28 cellular contexts compared by ENCODE assay signal in the genomic region with DNA sequence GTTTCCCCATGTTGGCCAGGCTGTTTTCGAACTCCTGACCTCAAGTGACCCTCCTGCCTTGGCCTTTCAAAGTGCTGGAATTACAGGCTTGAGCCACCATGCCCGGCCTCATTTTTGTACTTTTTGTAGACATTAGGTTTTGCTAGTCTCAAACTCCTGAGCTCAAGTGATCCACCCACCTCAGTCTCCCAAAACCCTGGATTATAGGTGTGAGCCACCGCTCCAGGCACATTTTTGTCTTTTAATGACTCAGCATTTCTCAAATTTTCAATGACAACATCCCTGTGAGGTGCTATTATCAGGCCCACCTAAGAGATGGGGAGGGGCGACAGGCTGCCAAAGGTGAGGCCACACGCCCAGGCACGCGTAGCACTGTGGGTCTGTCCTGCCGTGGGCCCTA. TPM values are rescaled to one million over a fixed set of nuclear protein-coding genes. Genes with fewer than 3 reads are reported as not detected.
DNase-seq lines count a peak whose midpoint lies in the region; ATAC-seq, FAIRE-seq and TF ChIP-seq lines count a peak whose summit lies in the region.
"Had no signal": no experiment of that assay in that cellular context is flagged by ENCODE, and none has a peak within 500 bp of the region (broad histone marks: within the 10 kb centered on the region; RNA-seq: fewer than 3 reads in every experiment).

No MANE protein-coding gene starts in this region.

- H3K23ac ChIP-seq in trophoblast cell (ENCODE audit: low read length), result no peak overlapping the region

- H4K8ac ChIP-seq in trophoblast cell (ENCODE audit: low read depth, low read length), result no peak overlapping the region

- in situ Hi-C loops in HepG2 (cut with HindIII; ENCODE audit: extremely low pct_ligation_motif_present, low pct_unique_long_range_greater_than_20kb), result no loop called here

- TF ChIP-seq EP300 in HepG2 (IDR thresholded peaks at IDR 0.05; ENCODE audit: low read depth in 2 of 2, low read length in 2 of 2) (no peak), HepG2 (CRISPR knock-in tag; IDR thresholded peaks at IDR 0.05; ENCODE audit: borderline replicate concordance) (no peak)

- intact Hi-C loops in HepG2 (cut with micrococcal nuclease; ENCODE audit: unreplicated experiment) (no loop called here), right lobe of liver (cut with DNase I) (no loop called here)

- POLR2A ChIA-PET in HepG2 (lab: Yijun Ruan, JAX), result no interaction called here

- H2AK5ac ChIP-seq in trophoblast cell (ENCODE audit: low read length), result no peak overlapping the region

- CTCF ChIA-PET in HepG2 (lab: Yijun Ruan, JAX; ENCODE audit: low intra/inter-chr PET ratio, low total read pairs), result no interaction called here

- no peaks in the 10 kb centered on the region for H3K79me1 ChIP-seq in trophoblast cell (ENCODE audit: low read length)

- H3K4me3 ChIP-seq in HepG2 (replicated peaks in 1 of 3; ENCODE audit: insufficient read depth in 1 of 3, low read depth in 2 of 3, low read length in 3 of 3) (no peak overlapping the region), right lobe of liver (no peak overlapping the region), WERI-Rb-1 (ENCODE audit: low read depth, low read length) (no peak overlapping the region), trophoblast cell (ENCODE audit: low read depth, low read length) (no peak overlapping the region)
- H3K4me3 ChIP-seq: SJSA1 had no signal

- ATAC-seq in HepG2 (no peak), right lobe of liver (no peak), GM21390 (IDR thresholded peaks at IDR 0.05; ENCODE audit: unreplicated experiment) (no peak)
- ATAC-seq: HCT116, Right ventricle myocardium inferior, T-cell had no signal

- 72% methylated on average over 8 of the region's 8 CpGs for WGBS in HepG2 (ENCODE audit: low lambda C conversion rate)
- 90% methylated on average over 8 of the region's 8 CpGs for WGBS in right lobe of liver (ENCODE audit: insufficient coverage, low coverage, low lambda C conversion rate, missing lambda C conversion rate)
- no CpG with 5 or more reads among the region's 8 CpGs for WGBS in trophoblast cell (ENCODE audit: extremely low coverage, insufficient coverage, insufficient read length)

- no peak overlapping the region for H2AFZ ChIP-seq in HepG2 (ENCODE audit: low read length)
- H2AFZ ChIP-seq in trophoblast cell (ENCODE audit: insufficient read depth, low read length, poor library complexity), result no peak overlapping the region

- H3K4me1 ChIP-seq in HepG2 (ENCODE audit: insufficient read depth, low read length), result peaks cover 90% of the 10 kb centered on the region
- H3K4me1 ChIP-seq in right lobe of liver, result peaks cover 0 to 14% (median 0%) of the 10 kb centered on the region in 4 donors
- no peaks in the 10 kb centered on the region for H3K4me1 ChIP-seq in trophoblast cell (ENCODE audit: control insufficient read depth in 1 of 2, insufficient read depth in 2 of 2, low read length in 2 of 2)
- H3K4me1 ChIP-seq: SJSA1 had no signal

- H3K36me3 ChIP-seq in HepG2 (replicated peaks in 1 of 2; ENCODE audit: control insufficient read depth in 1 of 2, insufficient read depth in 2 of 2, low read length in 2 of 2) (no peaks in the 10 kb centered on the region), right lobe of liver (no peaks in the 10 kb centered on the region), WERI-Rb-1 (no peaks in the 10 kb centered on the region), trophoblast cell (ENCODE audit: control insufficient read depth in 1 of 2, insufficient read depth in 2 of 2, low read length in 2 of 2) (no peaks in the 10 kb centered on the region)
- H3K36me3 ChIP-seq: SJSA1 had no signal

- TF ChIP-seq CTCF in HepG2 (CRISPR knock-in tag; IDR thresholded peaks at IDR 0.05) (no peak), right lobe of liver (IDR thresholded peaks at IDR 0.05) (no peak), WERI-Rb-1 (IDR thresholded peaks at IDR 0.05; ENCODE audit: low read depth, low read length) (no peak)

- H4K12ac ChIP-seq in trophoblast cell (ENCODE audit: low read depth, low read length), result no peak overlapping the region

- no peak overlapping the region for H2BK120ac ChIP-seq in trophoblast cell (ENCODE audit: insufficient read depth, low read length, poor library complexity)

- no peak overlapping the region for H2BK5ac ChIP-seq in trophoblast cell (ENCODE audit: low read depth, low read length, poor library complexity)

- H3K27ac ChIP-seq in HepG2 (ENCODE audit: extremely low read length, insufficient read depth, low read length), result no peak overlapping the region
- H3K27ac ChIP-seq in right lobe of liver, result no peak overlapping the region
- peak overlapping the region; percentile 90 for H3K27ac ChIP-seq in WERI-Rb-1
- H3K27ac ChIP-seq in trophoblast cell (ENCODE audit: low read depth, low read length), result no peak overlapping the region
- H3K27ac ChIP-seq: HL-60, SJSA1 had no signal

- DNase-seq in HepG2 (ENCODE audit: low spot score) (no peak), right lobe of liver (no peak), WERI-Rb-1 (no peak), trophoblast cell (peak; percentile 83 to 93)
- no peak for DNase-seq in activated effector memory CD4-positive, alpha-beta T cell treated with Interleukin-2 at 50 U/mL for 16 hours
- DNase-seq: 8988T; CD4-positive, CD25-positive, alpha-beta regulatory T cell; DMS153; DND-41; GOT3; KBM-7; NCI-H1105 treated with DMSO at 0.1 percent for 48 hours; NCI-H146; NCI-H1930; NCI-H2107; NCI-H524 treated with DMSO at 0.1 percent for 48 hours; NCI-H774; T-cell had no signal

- no peak overlapping the region for H2BK12ac ChIP-seq in trophoblast cell (ENCODE audit: low read length)

- no peak overlapping the region for H3K18ac ChIP-seq in trophoblast cell (ENCODE audit: low read length)

- no TSS peak for BruUV-seq in HepG2 (replicated peaks; lab: Mats Ljungman, UMichigan)

- no peak overlapping the region for H3K4me2 ChIP-seq in HepG2 (ENCODE audit: low read depth, low read length)
- H3K4me2 ChIP-seq in trophoblast cell (ENCODE audit: low read length), result no peak overlapping the region

- TF ChIP-seq POLR2A in HepG2 (IDR thresholded peaks at IDR 0.05; ENCODE audit: insufficient read depth in 1 of 2, low read depth in 2 of 2, low read length in 2 of 2) (no peak), right lobe of liver (IDR thresholded peaks at IDR 0.05) (no peak)

- no peaks in the 10 kb centered on the region for H3K79me2 ChIP-seq in HepG2 (ENCODE audit: insufficient read depth, low read length)
- H3K79me2 ChIP-seq in trophoblast cell (ENCODE audit: control insufficient read depth, insufficient read depth, low read length, poor library complexity), result no peaks in the 10 kb centered on the region

- no peaks in the 10 kb centered on the region for H4K20me1 ChIP-seq in HepG2 (ENCODE audit: insufficient read depth, low read length)

- no peak for FAIRE-seq in HepG2 (lab: Jason Lieb, UNC)
- FAIRE-seq: GM12892, GM19239 had no signal

- no peak overlapping the region for H3K4ac ChIP-seq in trophoblast cell (ENCODE audit: low read depth, low read length)

- no peak for TF ChIP-seq RAD21 in HepG2 (CRISPR knock-in tag; IDR thresholded peaks at IDR 0.05)

- H3K9ac ChIP-seq in HepG2 (ENCODE audit: insufficient read depth, low read depth, low read length) (no peak overlapping the region), trophoblast cell (ENCODE audit: low read length) (no peak overlapping the region)

- H3K9me3 ChIP-seq in HepG2 (ENCODE audit: low read length) (no peaks in the 10 kb centered on the region), right lobe of liver (no peaks in the 10 kb centered on the region), WERI-Rb-1 (ENCODE audit: severe bottlenecking) (no peaks in the 10 kb centered on the region), trophoblast cell (ENCODE audit: insufficient read depth, low read depth, low read length) (peaks cover 4% of the 10 kb centered on the region)
- H3K9me3 ChIP-seq: SJSA1 had no signal

- no peak overlapping the region for H4K91ac ChIP-seq in trophoblast cell (ENCODE audit: low read depth, low read length)

- H3K14ac ChIP-seq in trophoblast cell (ENCODE audit: low read length), result no peak overlapping the region

- H3K27me3 ChIP-seq in HepG2 (ENCODE audit: control insufficient read depth in 1 of 2, insufficient read depth in 2 of 2, low read length in 2 of 2) (no peaks in the 10 kb centered on the region; a peak in 1 of 5 replicates), right lobe of liver (no peaks in the 10 kb centered on the region), WERI-Rb-1 (ENCODE audit: insufficient read depth, low read depth, severe bottlenecking) (no peaks in the 10 kb centered on the region), trophoblast cell (ENCODE audit: insufficient read depth, low read length) (no peaks in the 10 kb centered on the region)
- H3K27me3 ChIP-seq: SJSA1 had no signal

RNA-seq across cellular contexts. Expression of gene SEPTIN12, which starts 1.1 kb away (rescaled TPM):
- total RNA-seq in HepG2 (2016; rRNA removed; fragmentation: Illumina TruSeq; extraction: Trizol), result 0.22 TPM in 1 of 2 replicates, not detected in the other
- total RNA-seq in HepG2 (2016; cell fraction: cytosol; rRNA removed; fragmentation: Illumina TruSeq; extraction: Trizol; ENCODE audit: low read depth), result not detected in 2 replicates
- total RNA-seq in HepG2 (2016; cell fraction: insoluble cytoplasmic fraction; rRNA removed; fragmentation: Illumina TruSeq; extraction: Trizol), result not detected in 2 replicates
- not detected in 2 replicates for total RNA-seq in HepG2 (2016; cell fraction: membrane; rRNA removed; fragmentation: Illumina TruSeq; extraction: Trizol)
- not detected in 2 replicates for total RNA-seq in HepG2 (2016; cell fraction: nucleus; rRNA removed; fragmentation: Illumina TruSeq; extraction: Trizol)
- 0.31 TPM in 1 of 2 replicates, not detected in the other for polyA plus RNA-seq in HepG2 (2011; rRNA removed)
- not detected in 2 replicates for polyA plus RNA-seq in HepG2 (2011; cell fraction: cytosol; rRNA removed)
- polyA plus RNA-seq in HepG2 (2011; cell fraction: nucleus; rRNA removed), result 0.29 and 0.43 TPM in 2 replicates
- 0.50 TPM in 1 of 2 replicates, not detected in the other for polyA plus RNA-seq in HepG2 (2012)
- not detected in 2 replicates for polyA plus RNA-seq in HepG2 (2016; cell fraction: cytosol; fragmentation: Illumina TruSeq; extraction: Trizol; ENCODE audit: low read depth)
- polyA plus RNA-seq in HepG2 (2016; cell fraction: insoluble cytoplasmic fraction; fragmentation: Illumina TruSeq; extraction: Trizol; ENCODE audit: low read depth), result not detected in 2 replicates
- polyA plus RNA-seq in HepG2 (2016; cell fraction: membrane; fragmentation: Illumina TruSeq; extraction: Trizol; ENCODE audit: low read depth), result not detected in 2 replicates
- not detected in 2 replicates for polyA plus RNA-seq in HepG2 (2016; cell fraction: nucleus; fragmentation: Illumina TruSeq; extraction: Trizol; ENCODE audit: insufficient read depth, low read depth)
- polyA minus RNA-seq in HepG2 (2011; rRNA and poly(A)+ RNA removed; ENCODE audit: low replicate concordance), result 0.89 TPM in 1 of 2 replicates, not detected in the other
- not detected in 2 replicates for polyA minus RNA-seq in HepG2 (2011; cell fraction: cytosol; rRNA and poly(A)+ RNA removed)
- not detected in 2 replicates for polyA minus RNA-seq in HepG2 (2011; cell fraction: nucleus; rRNA and poly(A)+ RNA removed)
- not detected for total RNA-seq in right lobe of liver
- polyA plus RNA-seq in trophoblast cell (2013), result 0.27 and 0.42 TPM in 2 replicates
- total RNA-seq: LHCN-M2, MCF 10A, Right ventricle myocardium inferior, SJSA1, T-cell had no signal
- polyA plus RNA-seq: BJ; CD4-positive, CD25-positive, alpha-beta regulatory T cell had no signal

RNA-seq across cellular contexts. Expression of gene SMIM22, which starts 8.1 kb away (rescaled TPM):
- total RNA-seq in HepG2 (2016; rRNA removed; fragmentation: Illumina TruSeq; extraction: Trizol) (not detected in 2 replicates), right lobe of liver (under 1 TPM in 2 of 6 experiments, not detected in 4; 0.44 to 0.95 TPM)
- not detected in 2 replicates for total RNA-seq in HepG2 (2016; cell fraction: cytosol; rRNA removed; fragmentation: Illumina TruSeq; extraction: Trizol; ENCODE audit: low read depth)
- not detected in 2 replicates for total RNA-seq in HepG2 (2016; cell fraction: insoluble cytoplasmic fraction; rRNA removed; fragmentation: Illumina TruSeq; extraction: Trizol)
- total RNA-seq in HepG2 (2016; cell fraction: membrane; rRNA removed; fragmentation: Illumina TruSeq; extraction: Trizol), result not detected in 2 replicates
- not detected in 2 replicates for total RNA-seq in HepG2 (2016; cell fraction: nucleus; rRNA removed; fragmentation: Illumina TruSeq; extraction: Trizol)
- polyA plus RNA-seq in HepG2 (2011; rRNA removed), result not detected in 2 replicates
- polyA plus RNA-seq in HepG2 (2011; cell fraction: cytosol; rRNA removed), result not detected in 2 replicates
- not detected in 2 replicates for polyA plus RNA-seq in HepG2 (2011; cell fraction: nucleus; rRNA removed)
- polyA plus RNA-seq in HepG2 (2012), result 0.52 TPM in 1 of 2 replicates, not detected in the other
- polyA plus RNA-seq in HepG2 (2016; cell fraction: cytosol; fragmentation: Illumina TruSeq; extraction: Trizol; ENCODE audit: low read depth), result not detected in 2 replicates
- polyA plus RNA-seq in HepG2 (2016; cell fraction: insoluble cytoplasmic fraction; fragmentation: Illumina TruSeq; extraction: Trizol; ENCODE audit: low read depth), result not detected in 2 replicates
- not detected in 2 replicates for polyA plus RNA-seq in HepG2 (2016; cell fraction: membrane; fragmentation: Illumina TruSeq; extraction: Trizol; ENCODE audit: low read depth)
- not detected in 2 replicates for polyA plus RNA-seq in HepG2 (2016; cell fraction: nucleus; fragmentation: Illumina TruSeq; extraction: Trizol; ENCODE audit: insufficient read depth, low read depth)
- polyA minus RNA-seq in HepG2 (2011; rRNA and poly(A)+ RNA removed; ENCODE audit: low replicate concordance), result not detected in 2 replicates
- not detected in 2 replicates for polyA minus RNA-seq in HepG2 (2011; cell fraction: cytosol; rRNA and poly(A)+ RNA removed)
- not detected in 2 replicates for polyA minus RNA-seq in HepG2 (2011; cell fraction: nucleus; rRNA and poly(A)+ RNA removed)
- polyA plus RNA-seq in trophoblast cell (2013), result not detected in 2 replicates
- total RNA-seq: CD4-positive, CD25-positive, alpha-beta regulatory T cell; LHCN-M2; Right ventricle myocardium inferior; SJSA1; T-cell had no signal
- polyA plus RNA-seq: BJ; CD4-positive, CD25-positive, alpha-beta regulatory T cell had no signal

RNA-seq across cellular contexts. Expression of gene ROGDI, which starts 15.4 kb away (rescaled TPM):
- total RNA-seq in HepG2 (2016; rRNA removed; fragmentation: Illumina TruSeq; extraction: Trizol) (16.8 and 19.2 TPM in 2 replicates), right lobe of liver (10 to 100 TPM in 5 of 6 experiments, 1 to 10 TPM in 1; 8.3 to 24.2 (median 14.0) TPM)
- 22.3 and 22.8 TPM in 2 replicates for total RNA-seq in HepG2 (2016; cell fraction: cytosol; rRNA removed; fragmentation: Illumina TruSeq; extraction: Trizol; ENCODE audit: low read depth)
- 15.4 and 17.5 TPM in 2 replicates for total RNA-seq in HepG2 (2016; cell fraction: insoluble cytoplasmic fraction; rRNA removed; fragmentation: Illumina TruSeq; extraction: Trizol)
- total RNA-seq in HepG2 (2016; cell fraction: membrane; rRNA removed; fragmentation: Illumina TruSeq; extraction: Trizol), result 24.2 and 30.2 TPM in 2 replicates
- 11.4 and 14.7 TPM in 2 replicates for total RNA-seq in HepG2 (2016; cell fraction: nucleus; rRNA removed; fragmentation: Illumina TruSeq; extraction: Trizol)
- polyA plus RNA-seq in HepG2 (2011; rRNA removed), result 42.1 and 55.9 TPM in 2 replicates
- 28.6 and 42.0 TPM in 2 replicates for polyA plus RNA-seq in HepG2 (2011; cell fraction: cytosol; rRNA removed)
- 210 and 224 TPM in 2 replicates for polyA plus RNA-seq in HepG2 (2011; cell fraction: nucleus; rRNA removed)
- polyA plus RNA-seq in HepG2 (2012), result 19.5 and 23.7 TPM in 2 replicates
- polyA plus RNA-seq in HepG2 (2016; cell fraction: cytosol; fragmentation: Illumina TruSeq; extraction: Trizol; ENCODE audit: low read depth), result 25.8 and 30.9 TPM in 2 replicates
- 20.1 TPM in 2 replicates for polyA plus RNA-seq in HepG2 (2016; cell fraction: insoluble cytoplasmic fraction; fragmentation: Illumina TruSeq; extraction: Trizol; ENCODE audit: low read depth)
- polyA plus RNA-seq in HepG2 (2016; cell fraction: membrane; fragmentation: Illumina TruSeq; extraction: Trizol; ENCODE audit: low read depth), result 27.7 and 34.1 TPM in 2 replicates
- 40.1 and 43.8 TPM in 2 replicates for polyA plus RNA-seq in HepG2 (2016; cell fraction: nucleus; fragmentation: Illumina TruSeq; extraction: Trizol; ENCODE audit: insufficient read depth, low read depth)
- polyA minus RNA-seq in HepG2 (2011; rRNA and poly(A)+ RNA removed; ENCODE audit: low replicate concordance), result 13.8 and 24.1 TPM in 2 replicates
- 7.8 and 9.9 TPM in 2 replicates for polyA minus RNA-seq in HepG2 (2011; cell fraction: cytosol; rRNA and poly(A)+ RNA removed)
- 13.5 and 14.2 TPM in 2 replicates for polyA minus RNA-seq in HepG2 (2011; cell fraction: nucleus; rRNA and poly(A)+ RNA removed)
- 24.5 and 24.6 TPM in 2 replicates for polyA plus RNA-seq in trophoblast cell (2013)

RNA-seq across cellular contexts. Expression of gene ZNF500, which starts 20.1 kb away (rescaled TPM):
- total RNA-seq in HepG2 (2016; rRNA removed; fragmentation: Illumina TruSeq; extraction: Trizol) (8.1 and 12.2 TPM in 2 replicates), right lobe of liver (1 to 10 TPM; 4.5 to 6.6 (median 5.8) TPM)
- total RNA-seq in HepG2 (2016; cell fraction: cytosol; rRNA removed; fragmentation: Illumina TruSeq; extraction: Trizol; ENCODE audit: low read depth), result 1.6 and 1.9 TPM in 2 replicates
- total RNA-seq in HepG2 (2016; cell fraction: insoluble cytoplasmic fraction; rRNA removed; fragmentation: Illumina TruSeq; extraction: Trizol), result 8.1 and 12.2 TPM in 2 replicates
- 3.8 and 4.4 TPM in 2 replicates for total RNA-seq in HepG2 (2016; cell fraction: membrane; rRNA removed; fragmentation: Illumina TruSeq; extraction: Trizol)
- 9.6 and 15.9 TPM in 2 replicates for total RNA-seq in HepG2 (2016; cell fraction: nucleus; rRNA removed; fragmentation: Illumina TruSeq; extraction: Trizol)
- 6.1 and 7.4 TPM in 2 replicates for polyA plus RNA-seq in HepG2 (2011; rRNA removed)
- polyA plus RNA-seq in HepG2 (2011; cell fraction: cytosol; rRNA removed), result 3.0 and 4.9 TPM in 2 replicates
- polyA plus RNA-seq in HepG2 (2011; cell fraction: nucleus; rRNA removed), result 17.2 and 20.4 TPM in 2 replicates
- 3.2 and 3.5 TPM in 2 replicates for polyA plus RNA-seq in HepG2 (2012)
- polyA plus RNA-seq in HepG2 (2016; cell fraction: cytosol; fragmentation: Illumina TruSeq; extraction: Trizol; ENCODE audit: low read depth), result 0.76 and 0.78 TPM in 2 replicates
- 5.1 and 5.9 TPM in 2 replicates for polyA plus RNA-seq in HepG2 (2016; cell fraction: insoluble cytoplasmic fraction; fragmentation: Illumina TruSeq; extraction: Trizol; ENCODE audit: low read depth)
- 1.9 and 2.5 TPM in 2 replicates for polyA plus RNA-seq in HepG2 (2016; cell fraction: membrane; fragmentation: Illumina TruSeq; extraction: Trizol; ENCODE audit: low read depth)
- polyA plus RNA-seq in HepG2 (2016; cell fraction: nucleus; fragmentation: Illumina TruSeq; extraction: Trizol; ENCODE audit: insufficient read depth, low read depth), result 19.3 and 24.8 TPM in 2 replicates
- polyA minus RNA-seq in HepG2 (2011; rRNA and poly(A)+ RNA removed; ENCODE audit: low replicate concordance), result 17.1 and 19.6 TPM in 2 replicates
- 2.6 and 3.3 TPM in 2 replicates for polyA minus RNA-seq in HepG2 (2011; cell fraction: cytosol; rRNA and poly(A)+ RNA removed)
- 11.8 and 12.1 TPM in 2 replicates for polyA minus RNA-seq in HepG2 (2011; cell fraction: nucleus; rRNA and poly(A)+ RNA removed)
- polyA plus RNA-seq in trophoblast cell (2013), result 5.0 and 5.6 TPM in 2 replicates

RNA-seq across cellular contexts. Expression of gene DNAAF8, which starts 52.7 kb away (rescaled TPM):
- total RNA-seq in HepG2 (2016; rRNA removed; fragmentation: Illumina TruSeq; extraction: Trizol) (0.38 and 0.44 TPM in 2 replicates), right lobe of liver (under 1 TPM in 5 of 6 experiments, not detected in 1; 0.12 to 0.92 (median 0.42) TPM)
- 0.44 and 0.81 TPM in 2 replicates for total RNA-seq in HepG2 (2016; cell fraction: cytosol; rRNA removed; fragmentation: Illumina TruSeq; extraction: Trizol; ENCODE audit: low read depth)
- total RNA-seq in HepG2 (2016; cell fraction: insoluble cytoplasmic fraction; rRNA removed; fragmentation: Illumina TruSeq; extraction: Trizol), result 0.15 TPM in 1 of 2 replicates, not detected in the other
- total RNA-seq in HepG2 (2016; cell fraction: membrane; rRNA removed; fragmentation: Illumina TruSeq; extraction: Trizol), result 0.14 and 0.65 TPM in 2 replicates
- 0.31 TPM in 1 of 2 replicates, not detected in the other for total RNA-seq in HepG2 (2016; cell fraction: nucleus; rRNA removed; fragmentation: Illumina TruSeq; extraction: Trizol)
- polyA plus RNA-seq in HepG2 (2011; rRNA removed), result 0.27 TPM in 1 of 2 replicates, not detected in the other
- polyA plus RNA-seq in HepG2 (2011; cell fraction: cytosol; rRNA removed), result 0.03 and 0.16 TPM in 2 replicates
- not detected in 2 replicates for polyA plus RNA-seq in HepG2 (2011; cell fraction: nucleus; rRNA removed)
- polyA plus RNA-seq in HepG2 (2012), result 0.12 and 0.21 TPM in 2 replicates
- 0.15 and 0.24 TPM in 2 replicates for polyA plus RNA-seq in HepG2 (2016; cell fraction: cytosol; fragmentation: Illumina TruSeq; extraction: Trizol; ENCODE audit: low read depth)
- 0.34 and 0.57 TPM in 2 replicates for polyA plus RNA-seq in HepG2 (2016; cell fraction: insoluble cytoplasmic fraction; fragmentation: Illumina TruSeq; extraction: Trizol; ENCODE audit: low read depth)
- 0.17 and 0.40 TPM in 2 replicates for polyA plus RNA-seq in HepG2 (2016; cell fraction: membrane; fragmentation: Illumina TruSeq; extraction: Trizol; ENCODE audit: low read depth)
- not detected in 2 replicates for polyA plus RNA-seq in HepG2 (2016; cell fraction: nucleus; fragmentation: Illumina TruSeq; extraction: Trizol; ENCODE audit: insufficient read depth, low read depth)
- 0.70 TPM in 1 of 2 replicates, not detected in the other for polyA minus RNA-seq in HepG2 (2011; rRNA and poly(A)+ RNA removed; ENCODE audit: low replicate concordance)
- not detected in 2 replicates for polyA minus RNA-seq in HepG2 (2011; cell fraction: cytosol; rRNA and poly(A)+ RNA removed)
- polyA minus RNA-seq in HepG2 (2011; cell fraction: nucleus; rRNA and poly(A)+ RNA removed), result 0.50 TPM in 1 of 2 replicates, not detected in the other
- 0.42 and 0.55 TPM in 2 replicates for polyA plus RNA-seq in trophoblast cell (2013)
- total RNA-seq: CD4-positive, CD25-positive, alpha-beta regulatory T cell had no signal

Comparison
In these comparisons a context has a peak if more than half of its experiments do, and no peak if none do; other contexts are left out.
1. DNase-seq: peak in trophoblast cell (2 of 2); none in HepG2 (single experiment), right lobe of liver (0 of 3), WERI-Rb-1 (single experiment) and activated effector memory CD4-positive, alpha-beta T cell treated with Interleukin-2 at 50 U/mL for 16 hours (single experiment).